8 cellular contexts compared by ENCODE assay signal in the genomic region with DNA sequence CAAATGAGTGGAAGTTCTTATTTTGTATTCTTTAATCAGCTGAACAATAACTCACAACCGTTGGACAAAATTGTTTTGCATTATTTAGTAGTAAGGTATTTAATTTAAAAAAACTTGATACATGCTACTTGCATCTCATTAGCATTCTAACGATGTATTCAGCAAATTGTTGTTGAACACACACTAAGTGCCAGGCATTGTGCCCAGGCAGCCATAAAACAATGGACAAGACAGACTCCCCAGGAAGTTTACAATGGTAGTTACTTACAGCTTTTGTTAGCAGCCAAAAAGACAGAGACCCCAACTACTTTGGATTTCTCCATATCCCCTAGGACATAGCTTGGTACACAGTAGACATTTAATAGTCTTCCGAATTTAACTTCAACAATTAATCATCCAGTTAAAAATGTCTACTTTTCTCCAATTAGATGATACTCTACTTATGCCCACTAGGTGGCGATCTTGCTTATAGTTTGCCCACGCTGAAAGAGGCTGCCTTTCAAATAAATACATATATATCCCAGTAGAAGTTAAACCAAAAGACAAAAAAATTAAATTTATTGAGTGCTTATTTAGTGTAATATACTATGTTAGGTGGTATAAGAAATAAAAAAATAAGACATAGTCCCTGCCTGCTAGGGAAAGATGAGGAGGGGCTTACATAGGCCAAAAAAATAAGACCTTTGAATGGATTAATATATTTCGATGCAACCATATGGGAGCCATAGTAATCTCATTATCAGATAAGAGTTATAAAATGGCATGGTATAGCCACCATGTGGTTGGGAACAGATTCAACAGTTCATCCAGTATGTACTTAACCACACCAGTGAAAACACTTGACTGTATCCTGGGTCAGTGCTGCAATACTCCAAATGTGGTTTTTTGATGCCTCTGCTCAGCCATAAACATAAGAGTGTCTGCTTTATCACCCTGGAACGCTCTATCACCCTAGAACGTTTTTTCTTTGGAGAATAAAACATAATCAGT. TPM values are rescaled to one million over a fixed set of nuclear protein-coding genes. Genes with fewer than 3 reads are reported as not detected.
DNase-seq lines count a peak whose midpoint lies in the region; ATAC-seq, FAIRE-seq and TF ChIP-seq lines count a peak whose summit lies in the region.

No MANE protein-coding gene starts in this region.

- H3K27ac Mint-ChIP-seq in activated CD4-positive, alpha-beta memory T cell treated with anti-CD3 and anti-CD28 coated beads for 36 hours, result no peak overlapping the region

- no peaks in the 10 kb centered on the region for H3K4me1 ChIP-seq in psoas muscle

- CTCF ChIA-PET in activated CD4-positive, alpha-beta memory T cell treated with anti-CD3 and anti-CD28 coated beads for 36 hours (lab: Charles Lee), result interaction anchor here (0.7 to 5.5 kb wide), 23 partner anchors 9 to 877 kb away, joined by 3 to 52 read pairs (median 3); no protein-coding TSS in a partner anchor

- no peak overlapping the region for H3K4me3 ChIP-seq in psoas muscle

- peaks cover 54% of the 10 kb centered on the region for H3K27me3 Mint-ChIP-seq in activated CD4-positive, alpha-beta memory T cell treated with anti-CD3 and anti-CD28 coated beads for 36 hours

- FAIRE-seq in TTC549 (lab: Jason Lieb, UNC), result peak; percentile 91

- DNase-seq in AG08395 (ENCODE audit: low spot score), result peak; percentile 56
- DNase-seq in GM03348 (ENCODE audit: low spot score), result peak; percentile 50
- peak; percentile 17 for DNase-seq in NCI-H1694 (lab: John Stamatoyannopoulos, UW)
- DNase-seq in fibroblast of the conjunctiva (ENCODE audit: low read depth), result peak; percentile 60
- DNase-seq in psoas muscle, result no peak
- no peak for DNase-seq in mesenteric fat pad (ENCODE audit: low spot score)
- DNase-seq in activated CD4-positive, alpha-beta memory T cell treated with anti-CD3 and anti-CD28 coated beads for 36 hours, result no peak

- no peak overlapping the region for H3K4me3 Mint-ChIP-seq in activated CD4-positive, alpha-beta memory T cell treated with anti-CD3 and anti-CD28 coated beads for 36 hours

- H3K27me3 ChIP-seq in psoas muscle (ENCODE audit: insufficient read depth in 3 of 3, low read length in 2 of 3), result peaks cover 0 to 7% (median 0%) of the 10 kb centered on the region in 3 donors

- no peak overlapping the region for H3K27ac ChIP-seq in psoas muscle

- peak; percentile 91 for TF ChIP-seq CTCF in psoas muscle (IDR thresholded peaks at IDR 0.05)

- H3K4me1 Mint-ChIP-seq in activated CD4-positive, alpha-beta memory T cell treated with anti-CD3 and anti-CD28 coated beads for 36 hours (ENCODE audit: low read depth), result peaks cover 12% of the 10 kb centered on the region

- peak in 3 of 4 donors; percentile 35 to 53 (median 45) for ATAC-seq in psoas muscle

- H3K36me3 ChIP-seq in psoas muscle (ENCODE audit: insufficient read depth in 1 of 2, low read depth in 1 of 2), result no peaks in the 10 kb centered on the region

- no peaks in the 10 kb centered on the region for H3K36me3 Mint-ChIP-seq in activated CD4-positive, alpha-beta memory T cell treated with anti-CD3 and anti-CD28 coated beads for 36 hours

- 26 to 30% (median 27%) methylated on average over 8 of the region's 8 CpGs for WGBS in psoas muscle, 3 donors

- POLR2A ChIA-PET in activated CD4-positive, alpha-beta memory T cell treated with anti-CD3 and anti-CD28 coated beads for 36 hours (lab: Charles Lee), result no interaction called here

- no peaks in the 10 kb centered on the region for H3K9me3 ChIP-seq in psoas muscle

- H3K9me3 Mint-ChIP-seq in activated CD4-positive, alpha-beta memory T cell treated with anti-CD3 and anti-CD28 coated beads for 36 hours, result no peaks in the 10 kb centered on the region

- intact Hi-C loops in psoas muscle (cut with DNase I), result loop anchor here (2.0 to 10.0 kb wide), 10 partner anchors 179 to 876 kb away; no protein-coding TSS in a partner anchor
- intact Hi-C loops in activated CD4-positive, alpha-beta memory T cell treated with anti-CD3 and anti-CD28 coated beads for 36 hours (cut with micrococcal nuclease), result loop anchor here (1.0 to 10.0 kb wide), 7 partner anchors 205 to 1131 kb away; no protein-coding TSS in a partner anchor

RNA-seq across cellular contexts. Expression of a gene that starts 2.1 kb away (rescaled TPM):
- total RNA-seq in psoas muscle (1 to 10 TPM in 3 of 4 donors, under 1 TPM in 1; 0.75 to 4.0 (median 3.1) TPM), mesenteric fat pad (28.8 TPM)
- polyA plus RNA-seq in psoas muscle, result 1 to 10 TPM in 1 of 3 donors, under 1 TPM in 2; 0.60 to 8.0 (median 0.96) TPM
- total RNA-seq in activated CD4-positive, alpha-beta memory T cell treated with anti-CD3 and anti-CD28 coated beads for 36 hours, result under 1 TPM; 0.46 to 0.62 TPM

RNA-seq across cellular contexts. Expression of a gene that starts 46.4 kb away (rescaled TPM):
- total RNA-seq in psoas muscle (10 to 100 TPM; 34.0 to 46.8 (median 41.9) TPM), mesenteric fat pad (74.0 TPM)
- polyA plus RNA-seq in psoas muscle, result 10 to 100 TPM in 2 of 3 donors, 1 to 10 TPM in 1; 6.8 to 32.2 (median 32.0) TPM
- 10 to 100 TPM; 27.3 to 30.0 TPM for total RNA-seq in activated CD4-positive, alpha-beta memory T cell treated with anti-CD3 and anti-CD28 coated beads for 36 hours

Comparison
In these comparisons a context has a peak if more than half of its experiments do, and no peak if none do; other contexts are left out.
1. DNase-seq: peak in AG08395 (single experiment), GM03348 (single experiment), NCI-H1694 (single experiment) and fibroblast of the conjunctiva (single experiment); none in psoas muscle (0 of 2), mesenteric fat pad (single experiment) and activated CD4-positive, alpha-beta memory T cell treated with anti-CD3 and anti-CD28 coated beads for 36 hours (single experiment).